Comparison of ENCODE assay signal across 23 cellular contexts in the genomic region with DNA sequence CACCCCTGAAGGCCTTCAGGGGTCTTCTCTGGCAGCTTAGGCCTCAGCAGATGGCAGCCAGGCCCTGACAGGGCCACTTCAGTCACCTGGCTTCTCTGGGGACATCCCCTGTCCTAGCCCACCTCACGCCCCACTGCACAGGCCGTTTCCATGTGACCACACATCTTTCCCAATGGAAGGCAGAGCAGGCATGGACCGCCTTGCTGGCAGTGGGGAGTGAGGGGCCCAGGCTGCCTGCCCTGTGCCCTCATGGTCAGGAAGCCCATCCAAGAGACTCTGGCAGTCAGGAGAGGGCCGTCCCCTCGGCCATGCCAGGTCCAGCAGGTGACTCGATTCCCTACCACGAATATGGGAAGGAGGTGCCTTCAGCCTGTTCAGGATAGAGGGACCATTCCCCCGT.
"Had no signal": no experiment of that assay in that cellular context is flagged by ENCODE, and none has a peak within 500 bp of the region (broad histone marks: within the 10 kb centered on the region; RNA-seq: fewer than 3 reads in every experiment).

No MANE protein-coding gene starts in this region.

- DNase-seq: activated CD4-positive, alpha-beta T cell treated with anti-CD3 and anti-CD28 coated beads for 1 hour; activated CD4-positive, alpha-beta T cell treated with anti-CD3 and anti-CD28 coated beads for 4 hours; activated CD4-positive, alpha-beta T cell treated with anti-CD3 and anti-CD28 coated beads, Interleukin-2, amount 10 ng/mL, durations not matched to agents 7 days and 5 days; activated CD4-positive, alpha-beta T cell treated with anti-CD3 and anti-CD28 coated beads, Interleukin-2, amount 50 U/mL, for 4 hours; activated CD8-positive, alpha-beta memory T cell treated with anti-CD3 and anti-CD28 coated beads for 24 hours; activated CD8-positive, alpha-beta T cell treated with anti-CD3 and anti-CD28 coated beads for 36 hours; activated effector memory CD4-positive, alpha-beta T cell treated with Interleukin-2 at 50 U/mL for 16 hours; activated naive CD4-positive, alpha-beta T cell treated with anti-CD3 and anti-CD28 coated beads for 36 hours; activated naive CD8-positive, alpha-beta T cell treated with anti-CD3 and anti-CD28 coated beads, Interleukin-2, amount 10 ng/mL, durations not matched to agents 7 days and 5 days; activated T-cell treated with anti-CD3 and anti-CD28 coated beads, Interleukin-2, amount 50 U/mL, for 4 hours; central memory CD4-positive, alpha-beta T cell; cerebellar nuclear complex; colonic mucosa; effector CD8-positive, alpha-beta T cell; esophagus squamous epithelium; T-helper 2 cell had no signal

- H3K4me1 ChIP-seq: ascending aorta, breast epithelium, colonic mucosa had no signal

- H3K27me3 ChIP-seq: ascending aorta, breast epithelium, cardiac muscle cell, colonic mucosa, esophagus squamous epithelium had no signal

- ATAC-seq: activated CD8-positive, alpha-beta T cell treated with anti-CD3 and anti-CD28 coated beads for 36 hours; activated naive CD4-positive, alpha-beta T cell treated with anti-CD3 and anti-CD28 coated beads, Interleukin-2, amount 50 U/mL, for 72 hours; activated T-cell treated with anti-CD3 and anti-CD28 coated beads, Interleukin-2, amount 50 U/mL, for 4 hours; activated T-helper 17 cell treated with anti-CD3 and anti-CD28 coated beads, Interleukin-2, amount 50 U/mL, for 72 hours; WTC11 had no signal

- H3K27ac ChIP-seq: ascending aorta, breast epithelium, cardiac muscle cell, colonic mucosa, epithelial cell of prostate, esophagus squamous epithelium had no signal

- H3K36me3 ChIP-seq: ascending aorta, breast epithelium, cardiac muscle cell, colonic mucosa had no signal

- H3K9me3 ChIP-seq: ascending aorta, breast epithelium, colonic mucosa, esophagus squamous epithelium had no signal

- H3K4me3 ChIP-seq: ascending aorta, breast epithelium, cardiac muscle cell, colonic mucosa, esophagus squamous epithelium had no signal
